19 cellular contexts compared by ENCODE assay signal in the genomic region with DNA sequence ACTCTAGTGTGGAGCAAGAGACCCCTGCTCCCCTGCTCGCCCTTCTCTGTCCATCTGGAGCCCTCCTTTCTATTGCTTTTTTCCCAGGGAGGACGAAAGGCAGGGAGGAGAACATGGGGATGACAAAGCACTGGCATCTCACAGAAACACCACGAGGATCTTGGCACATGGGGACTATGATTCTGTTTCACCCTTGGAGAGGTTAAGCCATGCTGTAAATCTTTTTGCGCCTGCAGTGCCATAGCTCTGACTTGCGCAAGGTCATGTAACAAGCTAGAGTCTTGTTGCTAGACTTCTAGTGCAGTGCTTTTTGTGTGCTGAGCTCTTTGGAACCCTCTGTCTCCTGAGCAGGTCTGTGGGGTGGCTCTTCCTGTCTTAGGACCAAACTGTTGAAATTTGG. TPM values are rescaled to one million over a fixed set of nuclear protein-coding genes. Genes with fewer than 3 reads are reported as not detected.
A peak's percentile ranks its signal among the peaks of the same experiment; 100 is the strongest.
DNase-seq lines count a peak whose midpoint lies in the region; ATAC-seq and TF ChIP-seq lines count a peak whose summit lies in the region.
"Had no signal": no experiment of that assay in that cellular context is flagged by ENCODE, and none has a peak within 500 bp of the region (broad histone marks: within the 10 kb centered on the region; RNA-seq: fewer than 3 reads in every experiment).

No MANE protein-coding gene starts in this region.

- peaks cover 26% of the 10 kb centered on the region for H3K4me1 Mint-ChIP-seq in endodermal cell
- peaks cover 27% of the 10 kb centered on the region for H3K4me1 Mint-ChIP-seq in nephron

- no peak for ATAC-seq in GM19023 (IDR thresholded peaks at IDR 0.05; ENCODE audit: unreplicated experiment)
- ATAC-seq: CD8-positive, alpha-beta T cell; GM12878 had no signal

- H3K27me3 ChIP-seq in endodermal cell (ENCODE audit: control insufficient read depth, insufficient read depth, low read length, poor library complexity, severe bottlenecking) (peaks cover 7% of the 10 kb centered on the region), skeletal muscle tissue (ENCODE audit: control insufficient read depth in 3 of 3, insufficient read depth in 3 of 3, low read length in 3 of 3) (no peaks in the 10 kb centered on the region), vagina (no peaks in the 10 kb centered on the region)
- H3K27me3 ChIP-seq: BLaER1 treated with 17β-estradiol and CSF1 and Interleukin-3, amounts not matched to agents 10 nM and 100 nM had no signal

- no peak overlapping the region for H3K27ac ChIP-seq in endodermal cell (ENCODE audit: low read depth, low read length)
- H3K27ac ChIP-seq in skeletal muscle tissue (ENCODE audit: low read depth, low read length), result peak overlapping the region; percentile 77
- peak overlapping the region; percentile 39 for H3K27ac ChIP-seq in vagina
- H3K27ac ChIP-seq: BLaER1 treated with 17β-estradiol and CSF1 and Interleukin-3, amounts not matched to agents 10 nM and 100 nM had no signal

- intact Hi-C loops in vagina (cut with DNase I), result no loop called here

- no peak overlapping the region for H3K4me3 Mint-ChIP-seq in endodermal cell
- no peak overlapping the region for H3K4me3 Mint-ChIP-seq in nephron
- H3K4me3 Mint-ChIP-seq: CD8-positive, alpha-beta T cell had no signal

- H3K27ac Mint-ChIP-seq in endodermal cell, result no peak overlapping the region
- H3K27ac Mint-ChIP-seq in nephron, result peak overlapping the region in 2 of 3 experiments; percentile 15 to 51
- H3K27ac Mint-ChIP-seq: CD8-positive, alpha-beta T cell had no signal

- in situ Hi-C loops in G401 (cut with HindIII; ENCODE audit: low sequenced_read_pairs), result no loop called here

- no peak for TF ChIP-seq CTCF in endodermal cell (conservative IDR thresholded peaks at IDR 0.05)
- no peak for TF ChIP-seq CTCF in nephron (IDR thresholded peaks at IDR 0.05; ENCODE audit: unreplicated experiment in 3 of 3)
- TF ChIP-seq CTCF in vagina (IDR thresholded peaks at IDR 0.05), result no peak

- WGBS in endodermal cell (ENCODE audit: insufficient coverage in 1 of 2, insufficient read length in 1 of 2), 2 experiments, result 93% methylated on average over 4 to 5 of the region's 5 CpGs

- H3K9ac ChIP-seq in endodermal cell (ENCODE audit: extremely low read depth, low read length, poor library complexity, severe bottlenecking), result no peak overlapping the region
- peak overlapping the region in 1 of 3 donors; percentile 68 for H3K9ac ChIP-seq in skeletal muscle tissue (ENCODE audit: low read depth in 1 of 3, low read length in 3 of 3)
- H3K9ac ChIP-seq: BLaER1 treated with 17β-estradiol and CSF1 and Interleukin-3, amounts not matched to agents 10 nM and 100 nM had no signal

- H3K36me3 ChIP-seq in endodermal cell (ENCODE audit: control insufficient read depth, insufficient read depth, low read length) (no peaks in the 10 kb centered on the region), skeletal muscle tissue (ENCODE audit: control insufficient read depth in 3 of 3, insufficient read depth in 3 of 3, low read length in 3 of 3) (no peaks in the 10 kb centered on the region), vagina (no peaks in the 10 kb centered on the region)
- H3K36me3 ChIP-seq: BLaER1 treated with 17β-estradiol and CSF1 and Interleukin-3, amounts not matched to agents 10 nM and 100 nM had no signal

- H3K9me3 Mint-ChIP-seq in endodermal cell (no peaks in the 10 kb centered on the region), nephron (no peaks in the 10 kb centered on the region)
- H3K9me3 Mint-ChIP-seq: CD8-positive, alpha-beta T cell had no signal

- H3K9me3 ChIP-seq in endodermal cell (ENCODE audit: control insufficient read depth, low read length), result no peaks in the 10 kb centered on the region
- no peaks in the 10 kb centered on the region for H3K9me3 ChIP-seq in skeletal muscle tissue (ENCODE audit: control insufficient read depth in 3 of 3, low read length in 3 of 3)
- H3K9me3 ChIP-seq in vagina, result no peaks in the 10 kb centered on the region
- H3K9me3 ChIP-seq: BLaER1 treated with 17β-estradiol and CSF1 and Interleukin-3, amounts not matched to agents 10 nM and 100 nM had no signal

- H3K27me3 Mint-ChIP-seq in endodermal cell (ENCODE audit: insufficient read depth) (peaks cover 8% of the 10 kb centered on the region), nephron (ENCODE audit: low read depth) (peaks cover 20% of the 10 kb centered on the region)

- H3K4me1 ChIP-seq in endodermal cell (ENCODE audit: control insufficient read depth, insufficient read depth, low read length) (no peaks in the 10 kb centered on the region), skeletal muscle tissue (ENCODE audit: control insufficient read depth in 3 of 3, insufficient read depth in 3 of 3, low read length in 3 of 3) (peaks cover 21 to 31% (median 25%) of the 10 kb centered on the region in 3 donors), vagina (peaks cover 48% of the 10 kb centered on the region)

- H3K4me3 ChIP-seq in endodermal cell (ENCODE audit: low read length) (no peak overlapping the region), skeletal muscle tissue (ENCODE audit: low read length in 3 of 3) (peak overlapping the region; percentile 17 to 44 (median 42)), vagina (no peak overlapping the region)
- H3K4me3 ChIP-seq: BLaER1 treated with 17β-estradiol and CSF1 and Interleukin-3, amounts not matched to agents 10 nM and 100 nM; GM12878 had no signal

- TF ChIP-seq POLR2A in vagina (IDR thresholded peaks at IDR 0.05), result no peak

- DNase-seq in endodermal cell (peak; percentile 24), vagina (ENCODE audit: extremely low spot score in 2 of 2) (peak in 1 of 2 donors; percentile 96), G401 (ENCODE audit: low spot score) (no peak)
- DNase-seq in central memory CD4-positive, alpha-beta T cell, result no peak
- DNase-seq: Calu3; CD8-positive, alpha-beta T cell; GOT3; NCI-H1105 treated with DMSO at 0.1 percent for 48 hours; NCI-H1694 treated with DMSO at 0.1 percent for 48 hours; NCI-H524; NCI-H82; SHP77 had no signal

- H3K36me3 Mint-ChIP-seq in endodermal cell (ENCODE audit: low read depth) (no peaks in the 10 kb centered on the region), nephron (ENCODE audit: low read depth) (no peaks in the 10 kb centered on the region)
- H3K36me3 Mint-ChIP-seq: CD8-positive, alpha-beta T cell had no signal

RNA-seq across cellular contexts. Expression of a gene that starts 57.3 kb away (rescaled TPM):
- 10 to 100 TPM in 1 of 2 donors, 1 to 10 TPM in 1; 7.5 to 14.1 TPM for total RNA-seq in endodermal cell
- polyA plus RNA-seq in endodermal cell (2013, experiment 1 of 2), result 1.5 TPM
- 1.2 TPM for polyA plus RNA-seq in endodermal cell (2013, experiment 2 of 2)
- 0.52 TPM for total RNA-seq in skeletal muscle tissue
- total RNA-seq in vagina, result not detected
- total RNA-seq in G401 (2014; rRNA removed; shearing (Covaris generic)), result 0.06 TPM in 1 of 2 replicates, not detected in the other
- total RNA-seq: A673; CD8-positive, alpha-beta T cell; RPMI7951 had no signal
- polyA plus RNA-seq: GM12878 had no signal

Comparison
In these comparisons a context has a peak if more than half of its experiments do, and no peak if none do; other contexts are left out.
1. H3K4me3 ChIP-seq: peak in skeletal muscle tissue (3 of 3); none in endodermal cell (single experiment) and vagina (0 of 2).